Comparison of ENCODE assay signal across 1 cellular context in genomic region chr15:51935466-51936118, GRCh38.
TF ChIP-seq lines count a peak whose summit lies in the region.

No MANE protein-coding gene starts in this region.

TF ChIP-seq in GM23338, 12 proteins besides CTCF, POLR2A, EP300 and RAD21 (continued from another document):
- TF ChIP-seq ETS1 (IDR thresholded peaks at IDR 0.05), result no peak
- no peak for TF ChIP-seq REST (IDR thresholded peaks at IDR 0.05; ENCODE audit: unreplicated experiment)
